In genomic region chr3:54366839-54367238, GRCh38 we compare ENCODE assay signal across 27 cellular contexts.
DNase-seq lines count a peak whose midpoint lies in the region; TF ChIP-seq lines count a peak whose summit lies in the region.
"Had no signal": no experiment of that assay in that cellular context is flagged by ENCODE, and none has a peak within 500 bp of the region (broad histone marks: within the 10 kb centered on the region; RNA-seq: fewer than 3 reads in every experiment).

No MANE protein-coding gene starts in this region.

- H3K23ac ChIP-seq in neuronal stem cell (ENCODE audit: low read depth, low read length, poor library complexity): no peak overlapping the region

- H3K79me2 ChIP-seq in MM.1S (ENCODE audit: low read length): no peaks in the 10 kb centered on the region

- H3K27me3 ChIP-seq in neuronal stem cell (ENCODE audit: control insufficient read depth in 3 of 3, insufficient read depth in 3 of 3, low read depth in 1 of 3, low read length in 3 of 3): no peaks in the 10 kb centered on the region
- H3K27me3 ChIP-seq in MM.1S (replicated peaks; ENCODE audit: insufficient read depth, low read length): no peaks in the 10 kb centered on the region
- H3K27me3 ChIP-seq: Peyer's patch, stomach, tibial artery had no signal

- no peak for TF ChIP-seq CTCF in MM.1S (IDR thresholded peaks at IDR 0.05; ENCODE audit: low read length)

- no peak overlapping the region for H3K18ac ChIP-seq in neuronal stem cell (ENCODE audit: low read length)

- H3K4me2 ChIP-seq in neuronal stem cell (ENCODE audit: insufficient read depth, low read length, poor library complexity, severe bottlenecking): no peak overlapping the region
- no peak overlapping the region for H3K4me2 ChIP-seq in MM.1S (ENCODE audit: low read depth, low read length)

- H2BK120ac ChIP-seq in neuronal stem cell (ENCODE audit: low read depth, low read length): no peak overlapping the region

- no peak overlapping the region for H4K8ac ChIP-seq in neuronal stem cell (ENCODE audit: low read depth, low read length)

- no peak overlapping the region for H3K4ac ChIP-seq in neuronal stem cell (ENCODE audit: low read length)

- no peak overlapping the region for H3K9ac ChIP-seq in neuronal stem cell (ENCODE audit: low read depth, low read length, poor library complexity)
- no peak overlapping the region for H3K9ac ChIP-seq in MM.1S (ENCODE audit: low read length)

- no peak overlapping the region for H2AK5ac ChIP-seq in neuronal stem cell (ENCODE audit: low read depth, low read length)

- H3K4me3 ChIP-seq in neuronal stem cell (ENCODE audit: low read length in 2 of 2): no peak overlapping the region
- no peak overlapping the region for H3K4me3 ChIP-seq in MM.1S (ENCODE audit: low read length)
- H3K4me3 ChIP-seq: mucosa of descending colon, Peyer's patch, psoas muscle, stomach, tibial artery had no signal

- H3K27ac ChIP-seq in neuronal stem cell (replicated peaks; ENCODE audit: low read length) (no peak overlapping the region), MM.1S (ENCODE audit: low read length) (no peak overlapping the region)
- H3K27ac ChIP-seq: Peyer's patch, psoas muscle, stomach, tibial artery had no signal

- H4K91ac ChIP-seq in neuronal stem cell (ENCODE audit: low read depth, low read length, poor library complexity): no peak overlapping the region

- H4K20me1 ChIP-seq in MM.1S (ENCODE audit: insufficient read depth, low read length): no peaks in the 10 kb centered on the region

- H2AFZ ChIP-seq in neuronal stem cell (ENCODE audit: low read length) (no peak overlapping the region), MM.1S (ENCODE audit: low read length) (no peak overlapping the region)

- no peaks in the 10 kb centered on the region for H3K79me1 ChIP-seq in neuronal stem cell (ENCODE audit: low read depth, low read length)

- H3F3A ChIP-seq in MM.1S (ENCODE audit: insufficient read depth, low read length): no peaks in the 10 kb centered on the region

- no peaks in the 10 kb centered on the region for H3K4me1 ChIP-seq in neuronal stem cell (ENCODE audit: control insufficient read depth in 2 of 2, insufficient read depth in 1 of 2, low read depth in 1 of 2, low read length in 2 of 2)
- H3K4me1 ChIP-seq in MM.1S (ENCODE audit: low read length): no peaks in the 10 kb centered on the region
- H3K4me1 ChIP-seq: Peyer's patch, psoas muscle, tibial artery had no signal

- H2BK15ac ChIP-seq in neuronal stem cell (ENCODE audit: low read length): no peak overlapping the region

- DNase-seq in COR-L47 (lab: John Stamatoyannopoulos, UW) (peak; percentile 50), NCI-H1092 treated with DMSO at 0.1 percent for 48 hours (lab: John Stamatoyannopoulos, UW) (peak; percentile 96), NCI-H2081 (lab: John Stamatoyannopoulos, UW) (peak; percentile 70 to 95), NCI-H774 (lab: John Stamatoyannopoulos, UW) (peak; percentile 41), HK-2 (ENCODE audit: unreplicated experiment) (no peak), neuronal stem cell (ENCODE audit: low spot score) (no peak), MM.1S (no peak), NOMO-1 treated with DMSO at 0.1 percent for 48 hours (lab: John Stamatoyannopoulos, UW; ENCODE audit: unreplicated experiment) (no peak)
- DNase-seq: activated CD8-positive, alpha-beta memory T cell treated with anti-CD3 and anti-CD28 coated beads, Interleukin-2, amount 50 U/mL, for 48 hours; activated CD8-positive, alpha-beta T cell treated with anti-CD3 and anti-CD28 coated beads for 36 hours; activated naive CD4-positive, alpha-beta T cell treated with anti-CD3 and anti-CD28 coated beads for 36 hours; CD8-positive, alpha-beta memory T cell; central memory CD4-positive, alpha-beta T cell; DND-41; immature natural killer cell; IMR-90; mammary epithelial cell; MV-4-11; natural killer cell; NCI-H446; occipital lobe; Peyer's patch; psoas muscle; SIG-M5; stomach; tibial artery had no signal

- no peaks in the 10 kb centered on the region for H3K36me3 ChIP-seq in neuronal stem cell (replicated peaks in 1 of 2; ENCODE audit: control insufficient read depth in 2 of 2, insufficient read depth in 2 of 2, low read length in 2 of 2)
- H3K36me3 ChIP-seq in MM.1S (replicated peaks; ENCODE audit: insufficient read depth, low read length): no peaks in the 10 kb centered on the region
- H3K36me3 ChIP-seq: Peyer's patch, stomach, tibial artery had no signal

- WGBS in neuronal stem cell (ENCODE audit: extremely low coverage in 2 of 2, insufficient read length in 2 of 2, insufficient replicate concordance in 1 of 2), 2 donors: no CpG with 5 or more reads among the region's 3 CpGs

- H2BK5ac ChIP-seq in neuronal stem cell (ENCODE audit: low read length): no peak overlapping the region

- H3K9me3 ChIP-seq in neuronal stem cell (replicated peaks in 1 of 2; ENCODE audit: control insufficient read depth in 2 of 2, insufficient read depth in 1 of 2, low read depth in 1 of 2, low read length in 2 of 2) (no peaks in the 10 kb centered on the region), MM.1S (replicated peaks; ENCODE audit: insufficient read depth, low read length) (no peaks in the 10 kb centered on the region)
- H3K9me3 ChIP-seq: mucosa of descending colon, Peyer's patch, psoas muscle, stomach, tibial artery had no signal

- H2BK12ac ChIP-seq in neuronal stem cell (ENCODE audit: low read length): no peak overlapping the region

- H3K9me2 ChIP-seq in MM.1S (replicated peaks; ENCODE audit: insufficient read depth, low read length): no peaks in the 10 kb centered on the region

- no peak overlapping the region for H3K14ac ChIP-seq in neuronal stem cell (ENCODE audit: low read length)

Comparison
In these comparisons a context has a peak if more than half of its experiments do, and no peak if none do; other contexts are left out.
1. DNase-seq: peak in COR-L47 (single experiment), NCI-H1092 treated with DMSO at 0.1 percent for 48 hours (single experiment), NCI-H2081 (2 of 2) and NCI-H774 (single experiment); none in HK-2 (single experiment), neuronal stem cell (single experiment), MM.1S (single experiment) and NOMO-1 treated with DMSO at 0.1 percent for 48 hours (single experiment).